In genomic region chr20:48671141-48671540, GRCh38 we compare ENCODE assay signal across 1 cellular context.
TF ChIP-seq lines count a peak whose summit lies in the region.

No MANE protein-coding gene starts in this region.

TF ChIP-seq in HepG2, 621 proteins besides CTCF, POLR2A, EP300 and RAD21 (continued from another document):
- TF ChIP-seq ZNF407 (CRISPR knock-in tag; IDR thresholded peaks at IDR 0.05; ENCODE audit: not compliant biosample characterization) (no peak), ZNF737 (CRISPR knock-in tag; IDR thresholded peaks at IDR 0.05; ENCODE audit: borderline replicate concordance) (no peak), HES4 (CRISPR knock-in tag; IDR thresholded peaks at IDR 0.05; ENCODE audit: borderline replicate concordance) (no peak), SNAPC5 (CRISPR knock-in tag; IDR thresholded peaks at IDR 0.05; ENCODE audit: borderline replicate concordance) (no peak), GATAD2A (CRISPR knock-in tag; IDR thresholded peaks at IDR 0.05) (no peak), PRDM4 (CRISPR knock-in tag; IDR thresholded peaks at IDR 0.05; ENCODE audit: borderline replicate concordance) (no peak), ZNF83 (CRISPR knock-in tag; IDR thresholded peaks at IDR 0.05; ENCODE audit: borderline replicate concordance) (no peak), DMTF1 (CRISPR knock-in tag; IDR thresholded peaks at IDR 0.05) (no peak), ZNF616 (CRISPR knock-in tag; IDR thresholded peaks at IDR 0.05; ENCODE audit: low read depth) (no peak), SSRP1 (CRISPR knock-in tag; IDR thresholded peaks at IDR 0.05) (no peak), MAX (IDR thresholded peaks at IDR 0.05) (no peak)
